Comparison of ENCODE assay signal across 28 cellular contexts in the genomic region with DNA sequence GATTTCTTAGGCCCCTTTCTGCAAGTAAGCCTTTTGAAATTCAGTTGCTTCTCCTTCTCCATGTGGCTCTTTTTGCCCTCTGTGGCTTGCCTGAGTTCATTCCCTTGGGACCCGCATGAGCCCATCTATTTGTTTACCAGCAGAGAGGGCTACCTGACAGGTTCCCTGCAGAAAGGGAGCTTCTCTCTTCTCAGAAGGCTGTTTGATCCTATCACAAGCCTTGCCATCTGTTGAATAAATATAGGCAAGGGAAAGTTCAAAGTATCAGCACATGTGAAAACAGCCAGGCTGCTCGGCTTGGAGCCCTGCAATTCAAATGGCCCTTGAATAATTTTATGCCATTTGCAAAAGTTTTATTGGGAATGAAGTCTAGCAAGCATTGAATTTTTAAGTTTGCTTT.
DNase-seq lines count a peak whose midpoint lies in the region; ATAC-seq and TF ChIP-seq lines count a peak whose summit lies in the region.
"Had no signal": no experiment of that assay in that cellular context is flagged by ENCODE, and none has a peak within 500 bp of the region (broad histone marks: within the 10 kb centered on the region; RNA-seq: fewer than 3 reads in every experiment).

No MANE protein-coding gene starts in this region.

- ATAC-seq in GM18870 (IDR thresholded peaks at IDR 0.05; ENCODE audit: unreplicated experiment): no peak
- ATAC-seq: activated naive CD4-positive, alpha-beta T cell treated with anti-CD3 and anti-CD28 coated beads, Interleukin-2, amount 50 U/mL, for 72 hours; CD8-positive, alpha-beta T cell; heart right ventricle; lower lobe of right lung; naive thymus-derived CD4-positive, alpha-beta T cell; Panc1 had no signal

- no peak for TF ChIP-seq CTCF in WERI-Rb-1 (IDR thresholded peaks at IDR 0.05; ENCODE audit: low read depth, low read length)

- no peak overlapping the region for H3K4me3 ChIP-seq in WERI-Rb-1 (ENCODE audit: low read depth, low read length)
- H3K4me3 ChIP-seq: breast epithelium, dorsolateral prefrontal cortex, heart right ventricle, lower lobe of right lung, sigmoid colon, stomach, uterus had no signal

- H3K27ac ChIP-seq in WERI-Rb-1: no peak overlapping the region
- H3K27ac ChIP-seq: breast epithelium, dorsolateral prefrontal cortex, heart right ventricle, HL-60, lower lobe of right lung, sigmoid colon, stomach, uterus had no signal

- DNase-seq in DMS 273 (lab: John Stamatoyannopoulos, UW; ENCODE audit: unreplicated experiment) (peak; percentile 72), HuH-7 (ENCODE audit: low spot score) (peak; percentile 18), NCI-H345 treated with DMSO at 0.1 percent for 48 hours (lab: John Stamatoyannopoulos, UW; ENCODE audit: unreplicated experiment) (peak; percentile 31), WERI-Rb-1 (peak; percentile 24), SW 1271 (lab: John Stamatoyannopoulos, UW) (no peak), C1 segment of cervical spinal cord (lab: John Stamatoyannopoulos, UW) (no peak), NCI-H774 (lab: John Stamatoyannopoulos, UW) (no peak)
- DNase-seq: activated CD4-positive, alpha-beta T cell treated with anti-CD3 and anti-CD28 coated beads for 4 hours; CD8-positive, alpha-beta T cell; dorsolateral prefrontal cortex; heart right ventricle; kidney glomerular epithelial cell; lower lobe of right lung; naive thymus-derived CD4-positive, alpha-beta T cell; NCI-H1417; NCI-H226; nucleus accumbens; Right ventricle myocardium superior; sigmoid colon; stimulated activated CD4-positive, alpha-beta T cell treated with anti-CD3 and anti-CD28 coated beads, Interleukin-12 subunit alpha, Interleukin-12 subunit beta, amount 100 ng/mL, for 4 hours; stimulated activated CD4-positive, alpha-beta T cell treated with anti-CD3 and anti-CD28 coated beads, Interleukin-4, amount 100 ng/mL, for 1 hour; stomach; uterus had no signal

- H3K36me3 ChIP-seq in WERI-Rb-1: no peaks in the 10 kb centered on the region
- H3K36me3 ChIP-seq: breast epithelium, heart right ventricle, lower lobe of right lung, sigmoid colon, stomach, uterus had no signal

- H3K9me3 ChIP-seq in WERI-Rb-1 (ENCODE audit: severe bottlenecking): no peaks in the 10 kb centered on the region
- H3K9me3 ChIP-seq: breast epithelium, lower lobe of right lung, sigmoid colon, uterus had no signal

- H3K27me3 ChIP-seq in WERI-Rb-1 (ENCODE audit: insufficient read depth, low read depth, severe bottlenecking): no peaks in the 10 kb centered on the region
- H3K27me3 ChIP-seq: breast epithelium, dorsolateral prefrontal cortex, heart right ventricle, sigmoid colon, stomach, uterus had no signal

Comparison
In these comparisons a context has a peak if more than half of its experiments do, and no peak if none do; other contexts are left out.
1. DNase-seq: peak in DMS 273 (single experiment), HuH-7 (single experiment), NCI-H345 treated with DMSO at 0.1 percent for 48 hours (single experiment) and WERI-Rb-1 (single experiment); none in SW 1271 (0 of 2), C1 segment of cervical spinal cord (0 of 14) and NCI-H774 (single experiment).